1 cellular context compared by ENCODE assay signal in the genomic region with DNA sequence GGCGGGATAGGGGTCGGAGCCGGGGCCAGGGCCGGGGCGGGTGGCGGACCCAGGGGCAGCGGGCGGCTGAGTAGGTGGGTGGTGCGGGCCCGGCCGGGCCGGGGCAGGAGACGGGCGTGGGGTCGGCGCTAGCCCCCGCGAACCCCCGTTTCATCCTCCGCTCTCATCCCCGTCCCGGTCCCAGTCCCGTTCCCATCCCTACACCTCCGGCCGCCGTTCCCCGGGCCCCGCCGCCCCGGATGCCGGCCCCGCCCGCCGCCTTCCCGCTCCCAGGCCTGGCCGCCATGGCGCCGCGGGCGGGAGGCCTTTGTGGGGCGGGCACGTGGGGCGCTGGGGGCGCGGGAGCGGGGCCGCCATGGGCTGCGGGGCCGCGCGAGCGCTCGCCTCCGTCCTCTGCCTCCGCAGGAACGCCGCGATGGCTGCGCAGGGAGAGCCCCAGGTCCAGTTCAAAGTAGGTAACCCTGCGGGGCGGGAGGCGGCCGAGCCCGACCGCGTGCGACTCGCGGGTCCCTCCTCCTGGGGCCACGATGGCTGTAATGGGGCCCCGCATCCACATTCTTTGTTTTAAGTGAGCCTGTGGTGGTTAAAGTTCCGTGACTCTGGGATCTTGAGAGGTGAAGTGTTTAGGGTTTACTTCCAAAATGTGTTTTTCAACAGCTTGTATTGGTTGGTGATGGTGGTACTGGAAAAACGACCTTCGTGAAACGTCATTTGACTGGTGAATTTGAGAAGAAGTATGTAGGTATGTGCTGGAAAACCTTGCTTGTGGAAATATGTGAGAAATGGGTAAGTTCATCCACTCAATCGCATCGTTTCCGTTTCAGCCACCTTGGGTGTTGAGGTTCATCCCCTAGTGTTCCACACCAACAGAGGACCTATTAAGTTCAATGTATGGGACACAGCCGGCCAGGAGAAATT.
TF ChIP-seq lines count a peak whose summit lies in the region.

No MANE protein-coding gene starts in this region.

TF ChIP-seq in K562, 482 proteins besides CTCF, POLR2A, EP300 and RAD21 (continued from another document and continues in another):
- TF ChIP-seq, protein P1, sequence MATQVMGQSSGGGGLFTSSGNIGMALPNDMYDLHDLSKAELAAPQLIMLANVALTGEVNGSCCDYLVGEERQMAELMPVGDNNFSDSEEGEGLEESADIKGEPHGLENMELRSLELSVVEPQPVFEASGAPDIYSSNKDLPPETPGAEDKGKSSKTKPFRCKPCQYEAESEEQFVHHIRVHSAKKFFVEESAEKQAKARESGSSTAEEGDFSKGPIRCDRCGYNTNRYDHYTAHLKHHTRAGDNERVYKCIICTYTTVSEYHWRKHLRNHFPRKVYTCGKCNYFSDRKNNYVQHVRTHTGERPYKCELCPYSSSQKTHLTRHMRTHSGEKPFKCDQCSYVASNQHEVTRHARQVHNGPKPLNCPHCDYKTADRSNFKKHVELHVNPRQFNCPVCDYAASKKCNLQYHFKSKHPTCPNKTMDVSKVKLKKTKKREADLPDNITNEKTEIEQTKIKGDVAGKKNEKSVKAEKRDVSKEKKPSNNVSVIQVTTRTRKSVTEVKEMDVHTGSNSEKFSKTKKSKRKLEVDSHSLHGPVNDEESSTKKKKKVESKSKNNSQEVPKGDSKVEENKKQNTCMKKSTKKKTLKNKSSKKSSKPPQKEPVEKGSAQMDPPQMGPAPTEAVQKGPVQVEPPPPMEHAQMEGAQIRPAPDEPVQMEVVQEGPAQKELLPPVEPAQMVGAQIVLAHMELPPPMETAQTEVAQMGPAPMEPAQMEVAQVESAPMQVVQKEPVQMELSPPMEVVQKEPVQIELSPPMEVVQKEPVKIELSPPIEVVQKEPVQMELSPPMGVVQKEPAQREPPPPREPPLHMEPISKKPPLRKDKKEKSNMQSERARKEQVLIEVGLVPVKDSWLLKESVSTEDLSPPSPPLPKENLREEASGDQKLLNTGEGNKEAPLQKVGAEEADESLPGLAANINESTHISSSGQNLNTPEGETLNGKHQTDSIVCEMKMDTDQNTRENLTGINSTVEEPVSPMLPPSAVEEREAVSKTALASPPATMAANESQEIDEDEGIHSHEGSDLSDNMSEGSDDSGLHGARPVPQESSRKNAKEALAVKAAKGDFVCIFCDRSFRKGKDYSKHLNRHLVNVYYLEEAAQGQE (CRISPR knock-in tag; IDR thresholded peaks at IDR 0.05; ENCODE audit: low read depth), result no peak
- TF ChIP-seq, protein P2, sequence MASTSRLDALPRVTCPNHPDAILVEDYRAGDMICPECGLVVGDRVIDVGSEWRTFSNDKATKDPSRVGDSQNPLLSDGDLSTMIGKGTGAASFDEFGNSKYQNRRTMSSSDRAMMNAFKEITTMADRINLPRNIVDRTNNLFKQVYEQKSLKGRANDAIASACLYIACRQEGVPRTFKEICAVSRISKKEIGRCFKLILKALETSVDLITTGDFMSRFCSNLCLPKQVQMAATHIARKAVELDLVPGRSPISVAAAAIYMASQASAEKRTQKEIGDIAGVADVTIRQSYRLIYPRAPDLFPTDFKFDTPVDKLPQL (IDR thresholded peaks at IDR 0.05; ENCODE audit: extremely low read depth, insufficient read length), result no peak
- TF ChIP-seq KDM5B (IDR thresholded peaks at IDR 0.05; ENCODE audit: insufficient replicate concordance, low read depth, low read length) (no peak), TGIF2 (CRISPR knock-in tag; IDR thresholded peaks at IDR 0.05) (no peak), BRF1 (IDR thresholded peaks at IDR 0.05; ENCODE audit: borderline replicate concordance, extremely low read depth, insufficient read length) (no peak), ZC3H4 (CRISPR knock-in tag; IDR thresholded peaks at IDR 0.05; ENCODE audit: borderline replicate concordance) (0 out of 2 replicates have a peak, but pooled peaks have one; percentile 25), KDM2B (CRISPR knock-in tag; IDR thresholded peaks at IDR 0.05) (no peak), NFIX (CRISPR knock-in tag; IDR thresholded peaks at IDR 0.05; ENCODE audit: low read depth) (no peak), SMARCC2 (IDR thresholded peaks at IDR 0.05; ENCODE audit: low read depth) (no peak), E2F3 (CRISPR knock-in tag; IDR thresholded peaks at IDR 0.05) (peak; percentile 70; the same call in 1 of the 2 replicates), MBD2 (IDR thresholded peaks at IDR 0.05; ENCODE audit: borderline replicate concordance, low read depth) (0 out of 2 replicates have a peak, but pooled peaks have one; percentile 19), NCOA4 (IDR thresholded peaks at IDR 0.05; ENCODE audit: partially characterized antibody) (no peak), ZNF77 (CRISPR knock-in tag; IDR thresholded peaks at IDR 0.05) (no peak), DIDO1 (tag; IDR thresholded peaks at IDR 0.05; ENCODE audit: low read depth) (no peak), SIN3A (IDR thresholded peaks at IDR 0.05; ENCODE audit: borderline replicate concordance in 2 of 2, control insufficient read depth in 1 of 2, low read depth in 2 of 2, low read length in 2 of 2) (peak; percentile 23 to 40; a peak in 2 of 4 replicates), GATA2 (CRISPR knock-in tag; IDR thresholded peaks at IDR 0.05) (no peak), SNIP1 (IDR thresholded peaks at IDR 0.05; ENCODE audit: low read depth) (no peak), DACH1 (IDR thresholded peaks at IDR 0.05; ENCODE audit: partially characterized antibody) (no peak), ZNF444 (CRISPR knock-in tag; IDR thresholded peaks at IDR 0.05) (no peak), KLF13 (tag; IDR thresholded peaks at IDR 0.05; ENCODE audit: borderline replicate concordance, low read depth) (no peak), ZNF133 (CRISPR knock-in tag; IDR thresholded peaks at IDR 0.05) (no peak), TOE1 (IDR thresholded peaks at IDR 0.05; ENCODE audit: borderline replicate concordance) (no peak), TOE1 (CRISPR knock-in tag; IDR thresholded peaks at IDR 0.05; ENCODE audit: borderline replicate concordance, low read depth) (no peak), ARID1B (IDR thresholded peaks at IDR 0.05) (no peak), ZNF316 (IDR thresholded peaks at IDR 0.05) (no peak), SNRNP70 (optimal IDR thresholded peaks at IDR 0.05; ENCODE audit: low read depth, low read length) (no peak)
- TF ChIP-seq, protein P3, sequence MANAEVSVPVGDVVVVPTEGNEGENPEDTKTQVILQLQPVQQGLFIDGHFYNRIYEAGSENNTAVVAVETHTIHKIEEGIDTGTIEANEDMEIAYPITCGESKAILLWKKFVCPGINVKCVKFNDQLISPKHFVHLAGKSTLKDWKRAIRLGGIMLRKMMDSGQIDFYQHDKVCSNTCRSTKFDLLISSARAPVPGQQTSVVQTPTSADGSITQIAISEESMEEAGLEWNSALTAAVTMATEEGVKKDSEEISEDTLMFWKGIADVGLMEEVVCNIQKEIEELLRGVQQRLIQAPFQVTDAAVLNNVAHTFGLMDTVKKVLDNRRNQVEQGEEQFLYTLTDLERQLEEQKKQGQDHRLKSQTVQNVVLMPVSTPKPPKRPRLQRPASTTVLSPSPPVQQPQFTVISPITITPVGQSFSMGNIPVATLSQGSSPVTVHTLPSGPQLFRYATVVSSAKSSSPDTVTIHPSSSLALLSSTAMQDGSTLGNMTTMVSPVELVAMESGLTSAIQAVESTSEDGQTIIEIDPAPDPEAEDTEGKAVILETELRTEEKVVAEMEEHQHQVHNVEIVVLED (CRISPR knock-in tag; IDR thresholded peaks at IDR 0.05), result no peak; the same call in 1 of the 2 replicates
- TF ChIP-seq, protein P4, sequence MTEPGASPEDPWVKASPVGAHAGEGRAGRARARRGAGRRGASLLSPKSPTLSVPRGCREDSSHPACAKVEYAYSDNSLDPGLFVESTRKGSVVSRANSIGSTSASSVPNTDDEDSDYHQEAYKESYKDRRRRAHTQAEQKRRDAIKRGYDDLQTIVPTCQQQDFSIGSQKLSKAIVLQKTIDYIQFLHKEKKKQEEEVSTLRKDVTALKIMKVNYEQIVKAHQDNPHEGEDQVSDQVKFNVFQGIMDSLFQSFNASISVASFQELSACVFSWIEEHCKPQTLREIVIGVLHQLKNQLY (CRISPR knock-in tag; conservative IDR thresholded peaks at IDR 0.05), result 0 out of 4 replicates have a peak, but pooled peaks of 1 of the 2 experiments have one; percentile 43
- TF ChIP-seq, protein P5, sequence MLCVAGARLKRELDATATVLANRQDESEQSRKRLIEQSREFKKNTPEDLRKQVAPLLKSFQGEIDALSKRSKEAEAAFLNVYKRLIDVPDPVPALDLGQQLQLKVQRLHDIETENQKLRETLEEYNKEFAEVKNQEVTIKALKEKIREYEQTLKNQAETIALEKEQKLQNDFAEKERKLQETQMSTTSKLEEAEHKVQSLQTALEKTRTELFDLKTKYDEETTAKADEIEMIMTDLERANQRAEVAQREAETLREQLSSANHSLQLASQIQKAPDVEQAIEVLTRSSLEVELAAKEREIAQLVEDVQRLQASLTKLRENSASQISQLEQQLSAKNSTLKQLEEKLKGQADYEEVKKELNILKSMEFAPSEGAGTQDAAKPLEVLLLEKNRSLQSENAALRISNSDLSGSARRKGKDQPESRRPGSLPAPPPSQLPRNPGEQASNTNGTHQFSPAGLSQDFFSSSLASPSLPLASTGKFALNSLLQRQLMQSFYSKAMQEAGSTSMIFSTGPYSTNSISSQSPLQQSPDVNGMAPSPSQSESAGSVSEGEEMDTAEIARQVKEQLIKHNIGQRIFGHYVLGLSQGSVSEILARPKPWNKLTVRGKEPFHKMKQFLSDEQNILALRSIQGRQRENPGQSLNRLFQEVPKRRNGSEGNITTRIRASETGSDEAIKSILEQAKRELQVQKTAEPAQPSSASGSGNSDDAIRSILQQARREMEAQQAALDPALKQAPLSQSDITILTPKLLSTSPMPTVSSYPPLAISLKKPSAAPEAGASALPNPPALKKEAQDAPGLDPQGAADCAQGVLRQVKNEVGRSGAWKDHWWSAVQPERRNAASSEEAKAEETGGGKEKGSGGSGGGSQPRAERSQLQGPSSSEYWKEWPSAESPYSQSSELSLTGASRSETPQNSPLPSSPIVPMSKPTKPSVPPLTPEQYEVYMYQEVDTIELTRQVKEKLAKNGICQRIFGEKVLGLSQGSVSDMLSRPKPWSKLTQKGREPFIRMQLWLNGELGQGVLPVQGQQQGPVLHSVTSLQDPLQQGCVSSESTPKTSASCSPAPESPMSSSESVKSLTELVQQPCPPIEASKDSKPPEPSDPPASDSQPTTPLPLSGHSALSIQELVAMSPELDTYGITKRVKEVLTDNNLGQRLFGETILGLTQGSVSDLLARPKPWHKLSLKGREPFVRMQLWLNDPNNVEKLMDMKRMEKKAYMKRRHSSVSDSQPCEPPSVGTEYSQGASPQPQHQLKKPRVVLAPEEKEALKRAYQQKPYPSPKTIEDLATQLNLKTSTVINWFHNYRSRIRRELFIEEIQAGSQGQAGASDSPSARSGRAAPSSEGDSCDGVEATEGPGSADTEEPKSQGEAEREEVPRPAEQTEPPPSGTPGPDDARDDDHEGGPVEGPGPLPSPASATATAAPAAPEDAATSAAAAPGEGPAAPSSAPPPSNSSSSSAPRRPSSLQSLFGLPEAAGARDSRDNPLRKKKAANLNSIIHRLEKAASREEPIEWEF (CRISPR knock-in tag; IDR thresholded peaks at IDR 0.05), result no peak
- TF ChIP-seq, protein P6, sequence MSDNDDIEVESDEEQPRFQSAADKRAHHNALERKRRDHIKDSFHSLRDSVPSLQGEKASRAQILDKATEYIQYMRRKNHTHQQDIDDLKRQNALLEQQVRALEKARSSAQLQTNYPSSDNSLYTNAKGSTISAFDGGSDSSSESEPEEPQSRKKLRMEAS (CRISPR knock-in tag; IDR thresholded peaks at IDR 0.05), result peak; percentile 80
- TF ChIP-seq, protein P7, sequence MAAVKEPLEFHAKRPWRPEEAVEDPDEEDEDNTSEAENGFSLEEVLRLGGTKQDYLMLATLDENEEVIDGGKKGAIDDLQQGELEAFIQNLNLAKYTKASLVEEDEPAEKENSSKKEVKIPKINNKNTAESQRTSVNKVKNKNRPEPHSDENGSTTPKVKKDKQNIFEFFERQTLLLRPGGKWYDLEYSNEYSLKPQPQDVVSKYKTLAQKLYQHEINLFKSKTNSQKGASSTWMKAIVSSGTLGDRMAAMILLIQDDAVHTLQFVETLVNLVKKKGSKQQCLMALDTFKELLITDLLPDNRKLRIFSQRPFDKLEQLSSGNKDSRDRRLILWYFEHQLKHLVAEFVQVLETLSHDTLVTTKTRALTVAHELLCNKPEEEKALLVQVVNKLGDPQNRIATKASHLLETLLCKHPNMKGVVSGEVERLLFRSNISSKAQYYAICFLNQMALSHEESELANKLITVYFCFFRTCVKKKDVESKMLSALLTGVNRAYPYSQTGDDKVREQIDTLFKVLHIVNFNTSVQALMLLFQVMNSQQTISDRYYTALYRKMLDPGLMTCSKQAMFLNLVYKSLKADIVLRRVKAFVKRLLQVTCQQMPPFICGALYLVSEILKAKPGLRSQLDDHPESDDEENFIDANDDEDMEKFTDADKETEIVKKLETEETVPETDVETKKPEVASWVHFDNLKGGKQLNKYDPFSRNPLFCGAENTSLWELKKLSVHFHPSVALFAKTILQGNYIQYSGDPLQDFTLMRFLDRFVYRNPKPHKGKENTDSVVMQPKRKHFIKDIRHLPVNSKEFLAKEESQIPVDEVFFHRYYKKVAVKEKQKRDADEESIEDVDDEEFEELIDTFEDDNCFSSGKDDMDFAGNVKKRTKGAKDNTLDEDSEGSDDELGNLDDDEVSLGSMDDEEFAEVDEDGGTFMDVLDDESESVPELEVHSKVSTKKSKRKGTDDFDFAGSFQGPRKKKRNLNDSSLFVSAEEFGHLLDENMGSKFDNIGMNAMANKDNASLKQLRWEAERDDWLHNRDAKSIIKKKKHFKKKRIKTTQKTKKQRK (IDR thresholded peaks at IDR 0.05; ENCODE audit: borderline replicate concordance, low read depth, low read length), result no peak
- TF ChIP-seq, protein P8, sequence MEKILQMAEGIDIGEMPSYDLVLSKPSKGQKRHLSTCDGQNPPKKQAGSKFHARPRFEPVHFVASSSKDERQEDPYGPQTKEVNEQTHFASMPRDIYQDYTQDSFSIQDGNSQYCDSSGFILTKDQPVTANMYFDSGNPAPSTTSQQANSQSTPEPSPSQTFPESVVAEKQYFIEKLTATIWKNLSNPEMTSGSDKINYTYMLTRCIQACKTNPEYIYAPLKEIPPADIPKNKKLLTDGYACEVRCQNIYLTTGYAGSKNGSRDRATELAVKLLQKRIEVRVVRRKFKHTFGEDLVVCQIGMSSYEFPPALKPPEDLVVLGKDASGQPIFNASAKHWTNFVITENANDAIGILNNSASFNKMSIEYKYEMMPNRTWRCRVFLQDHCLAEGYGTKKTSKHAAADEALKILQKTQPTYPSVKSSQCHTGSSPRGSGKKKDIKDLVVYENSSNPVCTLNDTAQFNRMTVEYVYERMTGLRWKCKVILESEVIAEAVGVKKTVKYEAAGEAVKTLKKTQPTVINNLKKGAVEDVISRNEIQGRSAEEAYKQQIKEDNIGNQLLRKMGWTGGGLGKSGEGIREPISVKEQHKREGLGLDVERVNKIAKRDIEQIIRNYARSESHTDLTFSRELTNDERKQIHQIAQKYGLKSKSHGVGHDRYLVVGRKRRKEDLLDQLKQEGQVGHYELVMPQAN (IDR thresholded peaks at IDR 0.05; ENCODE audit: borderline replicate concordance), result peak; percentile 50; the same call in 1 of the 2 replicates
- TF ChIP-seq, protein P9, sequence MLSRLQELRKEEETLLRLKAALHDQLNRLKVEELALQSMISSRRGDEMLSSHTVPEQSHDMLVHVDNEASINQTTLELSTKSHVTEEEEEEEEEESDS (CRISPR knock-in tag; IDR thresholded peaks at IDR 0.05), result no peak
